Comparison of ENCODE assay signal across 8 cellular contexts in genomic region chr16:81697321-81697885, GRCh38.
DNase-seq lines count a peak whose midpoint lies in the region; ATAC-seq, FAIRE-seq and TF ChIP-seq lines count a peak whose summit lies in the region.

No MANE protein-coding gene starts in this region.

- intact Hi-C loops in lower leg skin (cut with DNase I; ENCODE audit: low total_unique reads): no loop called here

- ATAC-seq in HG02981 (IDR thresholded peaks at IDR 0.05; ENCODE audit: unreplicated experiment): no peak

- H3K4me3 ChIP-seq in lower leg skin (ENCODE audit: low read depth, poor library complexity, severe bottlenecking): no peak overlapping the region

- TF ChIP-seq POLR2A in GM12892 (IDR thresholded peaks at IDR 0.05; ENCODE audit: low read depth, low read length): no peak
- no peak for TF ChIP-seq POLR2A in lower leg skin (IDR thresholded peaks at IDR 0.05)

- WGBS in lower leg skin, 2 donors: 86 to 93% methylated on average over 21 of the region's 25 CpGs

- no peak for FAIRE-seq in GM12892 (lab: Jason Lieb, UNC)

- DNase-seq in AG20443 (ENCODE audit: low spot score) (peak; percentile 72), GM12892 (ENCODE audit: insufficient read length) (peak; percentile 66), RPMI8226 (peak; percentile 46), amygdala (lab: John Stamatoyannopoulos, UW) (peak in 32 of 56 donors; percentile 13 to 76 (median 35)), iPS-NIHi7 (ENCODE audit: extremely low spot score) (peak; percentile 86), lower leg skin (ENCODE audit: low spot score in 2 of 2) (no peak)
- DNase-seq in stimulated activated CD4-positive, alpha-beta T cell treated with anti-CD3 and anti-CD28 coated beads, Interleukin-4, amount 100 ng/mL, for 4 hours: peak; percentile 31 to 35

- no peak for TF ChIP-seq CTCF in lower leg skin (IDR thresholded peaks at IDR 0.05)

Comparison
In these comparisons a context has a peak if more than half of its experiments do, and no peak if none do; other contexts are left out.
1. DNase-seq: peak in AG20443 (single experiment), GM12892 (single experiment), RPMI8226 (single experiment), amygdala (32 of 56), iPS-NIHi7 (single experiment) and stimulated activated CD4-positive, alpha-beta T cell treated with anti-CD3 and anti-CD28 coated beads, Interleukin-4, amount 100 ng/mL, for 4 hours (2 of 2); none in lower leg skin (0 of 2).